24 cellular contexts compared by ENCODE assay signal in genomic region chr10:114028425-114028824, GRCh38. TPM values are rescaled to one million over a fixed set of nuclear protein-coding genes. Genes with fewer than 3 reads are reported as not detected.
"Had no signal": no experiment of that assay in that cellular context is flagged by ENCODE, and none has a peak within 500 bp of the region (broad histone marks: within the 10 kb centered on the region; RNA-seq: fewer than 3 reads in every experiment).

No MANE protein-coding gene starts in this region.

- H3K9me3 ChIP-seq: MG63, SJCRH30 had no signal

- H3K36me3 ChIP-seq: MG63, SJCRH30 had no signal

- DNase-seq: IMR-90, Karpas-422, KG1, MG63, NCI-H1092, NCI-H1105 treated with DMSO at 0.1 percent for 48 hours, NCI-H1417 treated with DMSO at 0.1 percent for 48 hours, NCI-H146, NCI-H1694 treated with DMSO at 0.1 percent for 48 hours, NCI-H1930, NCI-H2081, NCI-H2107, NCI-H2171, NCI-H226, NCI-H446, NCI-H510A, NCI-H524 treated with DMSO at 0.1 percent for 48 hours, NCI-H69, NCI-H774, SHP77 treated with DMSO at 0.1 percent for 48 hours, SJCRH30 had no signal

- H3K27ac ChIP-seq: SJCRH30 had no signal

- ATAC-seq: HepG2, Right ventricle myocardium inferior, SK-N-SH treated with all-trans-retinoic acid at 6 μM for 48 hours had no signal

- H3K4me3 ChIP-seq: MG63, SJCRH30 had no signal

- H3K27me3 ChIP-seq: SJCRH30 had no signal

RNA-seq across cellular contexts. Expression of gene ADRB1, which starts 15.2 kb away (rescaled TPM):
- total RNA-seq: IMR-90 had no signal
- polyA plus RNA-seq: HepG2, IMR-90 had no signal
